ENCODE assay signal across 12 cellular contexts in the genomic region with DNA sequence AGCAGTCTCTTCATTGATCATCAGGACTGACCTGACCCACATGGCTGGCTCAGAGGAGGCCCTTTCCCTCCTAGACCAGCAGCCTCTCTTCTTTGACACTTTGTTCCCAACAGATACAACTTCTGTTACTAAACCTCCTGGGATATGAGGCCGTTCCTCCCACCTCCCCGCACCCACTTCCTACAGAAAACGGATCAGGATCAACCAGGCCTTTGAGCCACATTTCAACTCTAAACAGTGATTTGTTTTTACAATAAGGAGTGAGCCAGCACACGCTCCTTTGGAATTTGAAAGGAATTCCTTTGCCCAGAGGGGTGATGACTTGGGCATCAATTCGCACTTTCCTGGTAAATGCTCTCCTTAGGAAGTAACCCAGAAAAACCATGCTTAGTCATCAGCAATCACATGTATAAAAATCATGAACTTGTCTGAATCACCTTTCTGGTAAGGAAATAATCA.
DNase-seq lines count a peak whose midpoint lies in the region; ATAC-seq, FAIRE-seq and TF ChIP-seq lines count a peak whose summit lies in the region.
"Had no signal": no experiment of that assay in that cellular context is flagged by ENCODE, and none has a peak within 500 bp of the region (broad histone marks: within the 10 kb centered on the region; RNA-seq: fewer than 3 reads in every experiment).

No MANE protein-coding gene starts in this region.

- no TSS peak for BruUV-seq in mammary epithelial cell (replicated peaks; lab: Mats Ljungman, UMichigan)

- DNase-seq in mammary epithelial cell: peak; percentile 94
- no peak for DNase-seq in kidney
- DNase-seq in activated CD4-positive, alpha-beta T cell treated with anti-CD3 and anti-CD28 coated beads for 36 hours: no peak
- no peak for DNase-seq in stimulated activated CD4-positive, alpha-beta T cell treated with anti-CD3 and anti-CD28 coated beads, Interleukin-15, amount 100 ng/mL, for 24 hours
- DNase-seq in GM13977 (ENCODE audit: low spot score): no peak
- DNase-seq: lower lobe of right lung; stimulated activated CD4-positive, alpha-beta T cell treated with anti-CD3 and anti-CD28 coated beads, Interleukin-2, amount 100 ng/mL, for 24 hours had no signal

- H3K36me3 ChIP-seq in ACC112 (ENCODE audit: insufficient read depth, low read length) (no peaks in the 10 kb centered on the region; the same call in 1 of the 2 replicates), HUES48 (ENCODE audit: control insufficient read depth, insufficient read depth, low read length) (no peaks in the 10 kb centered on the region), mammary epithelial cell (ENCODE audit: insufficient read depth, low read length) (no peaks in the 10 kb centered on the region), kidney (ENCODE audit: control insufficient read depth in 1 of 2, insufficient read depth in 2 of 2, low read length in 2 of 2) (no peaks in the 10 kb centered on the region)
- H3K36me3 ChIP-seq: BLaER1 treated with 17β-estradiol and CSF1 and Interleukin-3, amounts not matched to agents 10 nM and 100 nM; lower lobe of right lung had no signal

- CTCF ChIA-PET in mammary epithelial cell (lab: Charles Lee; ENCODE audit: low non-redundant PET): no interaction called here
- CTCF ChIA-PET in activated CD4-positive, alpha-beta T cell treated with anti-CD3 and anti-CD28 coated beads for 36 hours (lab: Charles Lee): no interaction called here

- H3K4me1 ChIP-seq in ACC112 (ENCODE audit: control insufficient read depth, insufficient read depth, low read length, unreplicated experiment) (peaks cover 46% of the 10 kb centered on the region), HUES48 (ENCODE audit: control insufficient read depth, insufficient read depth, low read length) (peaks cover 23% of the 10 kb centered on the region), mammary epithelial cell (ENCODE audit: insufficient read depth, low read length) (peaks cover 34% of the 10 kb centered on the region), kidney (ENCODE audit: control insufficient read depth in 1 of 2, insufficient read depth in 1 of 2, low read depth in 1 of 2, low read length in 2 of 2) (peaks cover 5 to 10% of the 10 kb centered on the region in 2 donors)
- H3K4me1 ChIP-seq: lower lobe of right lung had no signal

- POLR2A ChIA-PET in activated CD4-positive, alpha-beta T cell treated with anti-CD3 and anti-CD28 coated beads for 36 hours (lab: Charles Lee): no interaction called here

- H2AFZ ChIP-seq in ACC112 (ENCODE audit: low read length, unreplicated experiment) (peak overlapping the region; percentile 47), mammary epithelial cell (ENCODE audit: low read depth, low read length) (peak overlapping the region; percentile 54)

- 0% methylated on average over 4 of the region's 5 CpGs for WGBS in mammary epithelial cell (ENCODE audit: low coverage, missing lambda C conversion rate)

- peak overlapping the region; percentile 45; the same call in 1 of the 2 replicates for H3K9ac ChIP-seq in HUES48 (ENCODE audit: low read depth, low read length)
- no peak overlapping the region for H3K9ac ChIP-seq in mammary epithelial cell (ENCODE audit: insufficient read depth, low read length)
- H3K9ac ChIP-seq in kidney (ENCODE audit: low read length in 2 of 2): no peak overlapping the region
- H3K9ac ChIP-seq: BLaER1 treated with 17β-estradiol and CSF1 and Interleukin-3, amounts not matched to agents 10 nM and 100 nM had no signal

- no peaks in the 10 kb centered on the region for H4K20me1 ChIP-seq in mammary epithelial cell (ENCODE audit: insufficient read depth, low read length)
- H4K20me1 ChIP-seq: BLaER1 treated with 17β-estradiol and CSF1 and Interleukin-3, amounts not matched to agents 10 nM and 100 nM had no signal

- H3K9me3 Mint-ChIP-seq in activated CD4-positive, alpha-beta T cell treated with anti-CD3 and anti-CD28 coated beads for 36 hours (ENCODE audit: low read depth): no peaks in the 10 kb centered on the region
- H3K9me3 Mint-ChIP-seq: dendritic cell treated with granulocyte-macrophage colony-stimulating factor and Interleukin-4, amounts not matched to agents 40 ng/mL and 50 ng/mL, for 4 days had no signal

- H3K4me3 Mint-ChIP-seq in activated CD4-positive, alpha-beta T cell treated with anti-CD3 and anti-CD28 coated beads for 36 hours: no peak overlapping the region
- H3K4me3 Mint-ChIP-seq: dendritic cell treated with granulocyte-macrophage colony-stimulating factor and Interleukin-4, amounts not matched to agents 40 ng/mL and 50 ng/mL, for 4 days had no signal

- peaks cover 3% of the 10 kb centered on the region for H3K4me1 Mint-ChIP-seq in activated CD4-positive, alpha-beta T cell treated with anti-CD3 and anti-CD28 coated beads for 36 hours

- H3K27ac ChIP-seq in ACC112 (ENCODE audit: low read depth, low read length): peak overlapping the region; percentile 99
- H3K27ac ChIP-seq in HUES48 (ENCODE audit: low read depth, low read length): peak overlapping the region; percentile 54
- peak overlapping the region; percentile 90 for H3K27ac ChIP-seq in mammary epithelial cell (ENCODE audit: insufficient read depth, low read depth, low read length)
- H3K27ac ChIP-seq in kidney (ENCODE audit: low read depth in 2 of 2, low read length in 2 of 2): peak overlapping the region; percentile 18 to 65
- H3K27ac ChIP-seq: lower lobe of right lung had no signal

- ATAC-seq in activated CD4-positive, alpha-beta T cell treated with anti-CD3 and anti-CD28 coated beads for 36 hours: no peak
- ATAC-seq in GM18909 (IDR thresholded peaks at IDR 0.05; ENCODE audit: poor library complexity, unreplicated experiment): no peak
- ATAC-seq: lower lobe of right lung had no signal

- no peaks in the 10 kb centered on the region for H3K36me3 Mint-ChIP-seq in activated CD4-positive, alpha-beta T cell treated with anti-CD3 and anti-CD28 coated beads for 36 hours (ENCODE audit: low read depth)

- peak overlapping the region; percentile 9; the same call in 1 of the 2 replicates for H3K4me3 ChIP-seq in ACC112 (ENCODE audit: low read depth, low read length)
- H3K4me3 ChIP-seq in HUES48 (ENCODE audit: low read depth, low read length): no peak overlapping the region
- no peak overlapping the region for H3K4me3 ChIP-seq in mammary epithelial cell (replicated peaks in 1 of 3; ENCODE audit: insufficient read depth in 1 of 3, low read depth in 2 of 3, low read length in 3 of 3)
- no peak overlapping the region for H3K4me3 ChIP-seq in kidney (ENCODE audit: low read length in 2 of 2)
- H3K4me3 ChIP-seq: BLaER1 treated with 17β-estradiol and CSF1 and Interleukin-3, amounts not matched to agents 10 nM and 100 nM; lower lobe of right lung had no signal

- no peak overlapping the region for H3K27ac Mint-ChIP-seq in activated CD4-positive, alpha-beta T cell treated with anti-CD3 and anti-CD28 coated beads for 36 hours
- H3K27ac Mint-ChIP-seq: dendritic cell treated with granulocyte-macrophage colony-stimulating factor and Interleukin-4, amounts not matched to agents 40 ng/mL and 50 ng/mL, for 4 days had no signal

- intact Hi-C loops in mammary epithelial cell (cut with micrococcal nuclease) (loop anchor here (1.0 to 2.0 kb wide), 4 partner anchors 57 to 183 kb away; no protein-coding TSS in a partner anchor), kidney (cut with DNase I) (no loop called here)
- intact Hi-C loops in activated CD4-positive, alpha-beta T cell treated with anti-CD3 and anti-CD28 coated beads for 36 hours (cut with DNase I, micrococcal nuclease): no loop called here

- H3K79me2 ChIP-seq in ACC112 (ENCODE audit: control insufficient read depth, insufficient read depth, low read length, unreplicated experiment): no peaks in the 10 kb centered on the region
- no peaks in the 10 kb centered on the region for H3K79me2 ChIP-seq in mammary epithelial cell (ENCODE audit: insufficient read depth, low read length)

- FAIRE-seq in kidney (lab: Jason Lieb, UNC): no peak

- H3K4me2 ChIP-seq in mammary epithelial cell (ENCODE audit: insufficient read depth, low read depth, low read length): peak overlapping the region; percentile 53

- no peaks in the 10 kb centered on the region for H3K9me3 ChIP-seq in HUES48 (ENCODE audit: control insufficient read depth, insufficient read depth, low read length)
- no peaks in the 10 kb centered on the region for H3K9me3 ChIP-seq in mammary epithelial cell (replicated peaks; ENCODE audit: insufficient read depth, low read length)
- no peaks in the 10 kb centered on the region for H3K9me3 ChIP-seq in kidney (ENCODE audit: control insufficient read depth in 1 of 2, low read length in 2 of 2)
- H3K9me3 ChIP-seq: lower lobe of right lung had no signal

- TF ChIP-seq CTCF in mammary epithelial cell (conservative IDR thresholded peaks at IDR 0.05 in 1 of 2, IDR thresholded peaks at IDR 0.05 in 1 of 2; ENCODE audit: extremely low read depth in 1 of 2, insufficient read depth in 1 of 2, low read depth in 1 of 2, low read length in 2 of 2) (no peak), kidney (IDR thresholded peaks at IDR 0.05; ENCODE audit: borderline replicate concordance, extremely low read depth, insufficient read depth) (no peak), GM13977 (IDR thresholded peaks at IDR 0.05; ENCODE audit: extremely low read depth, insufficient read depth, missing control alignments) (no peak)

- dilution Hi-C loops in mammary epithelial cell (cut with HindIII; ENCODE audit: low sequenced_read_pairs): no loop called here

- in situ Hi-C loops in mammary epithelial cell (cut with MboI; ENCODE audit: low sequenced_read_pairs in 2 of 2) (no loop called here), GM13977 (cut with MboI; ENCODE audit: low pct_unique_long_range_greater_than_20kb, low sequenced_read_pairs, unreplicated experiment) (no loop called here)

- H3K27me3 ChIP-seq in ACC112 (ENCODE audit: insufficient read depth, low read length) (no peaks in the 10 kb centered on the region), HUES48 (ENCODE audit: control insufficient read depth, insufficient read depth, low read length) (no peaks in the 10 kb centered on the region), mammary epithelial cell (ENCODE audit: insufficient read depth, low read length) (no peaks in the 10 kb centered on the region)
- H3K27me3 ChIP-seq: BLaER1 treated with 17β-estradiol and CSF1 and Interleukin-3, amounts not matched to agents 10 nM and 100 nM had no signal

- peaks cover 16% of the 10 kb centered on the region for H3K27me3 Mint-ChIP-seq in activated CD4-positive, alpha-beta T cell treated with anti-CD3 and anti-CD28 coated beads for 36 hours

Comparison
In these comparisons a context has a peak if more than half of its experiments do, and no peak if none do; other contexts are left out.
1. H3K27ac ChIP-seq: peak in every context shown above with its lines; median percentile 99 in ACC112; 90 in mammary epithelial cell; 54 in HUES48; 42 in kidney.